Comparison of ENCODE assay signal across 8 cellular contexts in genomic region chr7:158705234-158705890, GRCh38. TPM values are rescaled to one million over a fixed set of nuclear protein-coding genes. Genes with fewer than 3 reads are reported as not detected.
DNase-seq lines count a peak whose midpoint lies in the region; ATAC-seq, FAIRE-seq and TF ChIP-seq lines count a peak whose summit lies in the region.

No MANE protein-coding gene starts in this region.

- peaks cover 3% of the 10 kb centered on the region for H3K27me3 Mint-ChIP-seq in neural progenitor cell (ENCODE audit: insufficient read depth, low read depth)

- no peak overlapping the region for H2BK15ac ChIP-seq in H1 (ENCODE audit: low read length)

- H3K9ac ChIP-seq in H1 (replicated peaks in 1 of 4; ENCODE audit: extremely low read depth in 1 of 4, low read depth in 3 of 4, low read length in 3 of 4) (peak overlapping the region in 1 of 4 experiments; percentile 52; a peak in 2 of 7 replicates), neural progenitor cell (peak overlapping the region; percentile 36)

- BruUV-seq in A673 (replicated peaks; lab: Mats Ljungman, UMichigan) (TSS peak; percentile 74), PC-9 (replicated peaks; lab: Mats Ljungman, UMichigan) (TSS peak; percentile 71)

- H3K36me3 ChIP-seq in A673 (ENCODE audit: insufficient read depth, low read length, poor library complexity, severe bottlenecking) (peaks cover 15% of the 10 kb centered on the region), PC-9 (ENCODE audit: low read depth) (peaks cover 19% of the 10 kb centered on the region; the same call in 1 of the 2 replicates), H1 (ENCODE audit: control insufficient read depth in 2 of 4, insufficient read depth in 4 of 4, low read length in 3 of 4) (peaks cover 3 to 14% (median 8%) of the 10 kb centered on the region in 4 experiments; a peak in 3 of 8 replicates), neural progenitor cell (no peaks in the 10 kb centered on the region)

- H3K27ac ChIP-seq in A673 (ENCODE audit: low read depth, low read length, poor library complexity, severe bottlenecking) (peak overlapping the region; percentile 98), PC-9 (peak overlapping the region; percentile 50), H1 (ENCODE audit: low read depth, low read length) (no peak overlapping the region; the same call in 1 of the 2 replicates), neural progenitor cell (no peak overlapping the region)

- H2BK5ac ChIP-seq in H1 (ENCODE audit: low read depth, low read length): no peak overlapping the region

- no peak overlapping the region for H2AK5ac ChIP-seq in H1 (ENCODE audit: low read depth, low read length)

- H3K9me2 ChIP-seq in PC-9 (ENCODE audit: insufficient read depth): no peaks in the 10 kb centered on the region

- no peak overlapping the region for H4K8ac ChIP-seq in H1 (ENCODE audit: extremely low read depth, insufficient read depth, low read length)

- H3F3A ChIP-seq in PC-9 (ENCODE audit: insufficient read depth, low read depth): peaks cover 14% of the 10 kb centered on the region
- H3F3A ChIP-seq in neural progenitor cell (ENCODE audit: low read depth): peaks cover 8% of the 10 kb centered on the region

- peak; percentile 21 for ATAC-seq in GM19455 (IDR thresholded peaks at IDR 0.05; ENCODE audit: unreplicated experiment)
- ATAC-seq in GM21528 (IDR thresholded peaks at IDR 0.05; ENCODE audit: low FRiP score, unreplicated experiment): no peak

- H3K27ac Mint-ChIP-seq in neural progenitor cell: peak overlapping the region; percentile 13

- H3K4me3 ChIP-seq in A673 (ENCODE audit: low read depth, low read length, poor library complexity, severe bottlenecking) (peak overlapping the region; percentile 86), PC-9 (peak overlapping the region; percentile 70), H1 (ENCODE audit: extremely low read depth in 1 of 4, insufficient read depth in 2 of 4, low read depth in 3 of 4, low read length in 4 of 4) (peak overlapping the region; percentile 49 to 96 (median 66)), neural progenitor cell (peak overlapping the region; percentile 69)

- no peak for TF ChIP-seq POLR2A in H1 (IDR thresholded peaks at IDR 0.05; ENCODE audit: control extremely low read depth in 1 of 2, low read depth in 2 of 2, low read length in 2 of 2)

- intact Hi-C loops in A673 (cut with micrococcal nuclease; ENCODE audit: unreplicated experiment): loop anchor here (2.0 to 10.0 kb wide), 2 partner anchors 123 to 149 kb away; partner anchors contain the start of genes DYNC2I1 and ESYT2
- intact Hi-C loops in PC-9 (cut with micrococcal nuclease; ENCODE audit: unreplicated experiment): loop anchor here (2.0 kb wide), 1 partner anchor 151 kb away; the partner anchor contains the start of gene DYNC2I1

- no peaks in the 10 kb centered on the region for H3K9me3 ChIP-seq in A673 (ENCODE audit: low read depth, low read length, poor library complexity, severe bottlenecking)
- H3K9me3 ChIP-seq in PC-9 (ENCODE audit: insufficient read depth, low read depth): no peaks in the 10 kb centered on the region
- no peaks in the 10 kb centered on the region for H3K9me3 ChIP-seq in H1 (ENCODE audit: insufficient read depth in 2 of 2, low read depth in 1 of 2, low read length in 1 of 2)
- no peaks in the 10 kb centered on the region for H3K9me3 ChIP-seq in neural progenitor cell (ENCODE audit: low read depth)

- DNase-seq in A673 (ENCODE audit: low spot score): no peak
- DNase-seq in PC-9: no peak
- DNase-seq in H1 (ENCODE audit: low read depth in 1 of 2, low spot score in 2 of 2): peak in 1 of 2 experiments; percentile 64
- DNase-seq in neural progenitor cell (ENCODE audit: low spot score): peak; percentile 18
- DNase-seq in cortex of kidney (lab: John Stamatoyannopoulos, UW): no peak
- no peak for DNase-seq in NK-92 (lab: John Stamatoyannopoulos, UW; ENCODE audit: unreplicated experiment)

- no peak overlapping the region for H2BK120ac ChIP-seq in H1 (replicated peaks; ENCODE audit: low read depth, low read length)

- no peak for TF ChIP-seq RAD21 in H1 (IDR thresholded peaks at IDR 0.05 in 1 of 2, conservative IDR thresholded peaks at IDR 0.05 in 1 of 2; ENCODE audit: low read depth in 2 of 2, low read length in 2 of 2)

- H3K4me3 Mint-ChIP-seq in neural progenitor cell: peak overlapping the region; percentile 87

- POLR2A ChIA-PET in A673 (lab: Charles Lee; ENCODE audit: low non-redundant PET): interaction anchor here (0.7 kb wide), 1 partner anchor 52 kb away, joined by 3 read pairs; no protein-coding TSS in a partner anchor
- POLR2A ChIA-PET in PC-9 (lab: Charles Lee; ENCODE audit: unreplicated experiment): interaction anchor here (0.5 to 0.9 kb wide), 5 partner anchors 11 to 383 kb away, joined by 3 to 13 read pairs (median 5); no protein-coding TSS in a partner anchor
- POLR2A ChIA-PET in H1 (lab: Charles Lee; ENCODE audit: partially characterized antibody): interaction anchor here (0.7 to 2.0 kb wide), 6 partner anchors 13 to 82 kb away, joined by 3 to 8 read pairs (median 4); no protein-coding TSS in a partner anchor

- CTCF ChIA-PET in A673 (lab: Charles Lee): no interaction called here
- CTCF ChIA-PET in PC-9 (lab: Charles Lee): interaction anchor here (1.2 kb wide), 1 partner anchor 272 kb away, joined by 5 read pairs; no protein-coding TSS in a partner anchor
- CTCF ChIA-PET in H1 (lab: Charles Lee; ENCODE audit: partially characterized antibody): interaction anchor here (1.0 to 4.3 kb wide), 5 partner anchors 27 to 272 kb away, joined by 3 to 37 read pairs (median 3); no protein-coding TSS in a partner anchor

- H2BK20ac ChIP-seq in H1 (ENCODE audit: low read length): no peak overlapping the region

- H3K36me3 Mint-ChIP-seq in neural progenitor cell: peaks cover 7% of the 10 kb centered on the region

- H3K27me3 ChIP-seq in A673 (replicated peaks; ENCODE audit: insufficient read depth, low read depth, low read length, poor library complexity): no peaks in the 10 kb centered on the region
- no peaks in the 10 kb centered on the region for H3K27me3 ChIP-seq in PC-9 (ENCODE audit: insufficient read depth, low read depth)
- H3K27me3 ChIP-seq in H1 (replicated peaks in 1 of 4; ENCODE audit: control insufficient read depth in 3 of 4, extremely low read depth in 1 of 4, insufficient read depth in 3 of 4, low read length in 3 of 4): no peaks in the 10 kb centered on the region
- no peaks in the 10 kb centered on the region for H3K27me3 ChIP-seq in neural progenitor cell

- H3K4me2 ChIP-seq in PC-9 (peak overlapping the region; percentile 78), H1 (ENCODE audit: insufficient read depth in 1 of 2, low read depth in 2 of 2, low read length in 2 of 2) (peak overlapping the region; percentile 83 to 99), neural progenitor cell (peak overlapping the region; percentile 92)

- H4K20me1 ChIP-seq in PC-9 (ENCODE audit: insufficient read depth) (no peaks in the 10 kb centered on the region), H1 (replicated peaks in 1 of 2; ENCODE audit: control insufficient read depth in 1 of 2, insufficient read depth in 2 of 2, low read length in 2 of 2) (peaks cover 0 to 4% of the 10 kb centered on the region in 2 experiments), neural progenitor cell (ENCODE audit: low read depth) (peaks cover 14% of the 10 kb centered on the region)

- no peak overlapping the region for H3K4ac ChIP-seq in H1 (replicated peaks; ENCODE audit: insufficient read length, low read depth, low read length)

- H3K23ac ChIP-seq in H1 (ENCODE audit: insufficient read length): no peak overlapping the region

- H3K18ac ChIP-seq in H1 (ENCODE audit: extremely low read depth, low read length): no peak overlapping the region

- H2BK12ac ChIP-seq in H1 (ENCODE audit: low read depth, low read length): no peak overlapping the region

- H3K79me1 ChIP-seq in H1 (ENCODE audit: low read depth, low read length): no peaks in the 10 kb centered on the region; the same call in 1 of the 2 replicates

- TF ChIP-seq EP300 in H1 (IDR thresholded peaks at IDR 0.05; ENCODE audit: borderline replicate concordance in 1 of 2, low read depth in 2 of 2, low read length in 2 of 2): no peak

- H4K5ac ChIP-seq in H1 (ENCODE audit: insufficient read length, low read depth, low read length): no peak overlapping the region

- TF ChIP-seq CTCF in A673 (conservative IDR thresholded peaks at IDR 0.05; ENCODE audit: low read depth, low read length) (no peak), PC-9 (conservative IDR thresholded peaks at IDR 0.05) (no peak; the same call in 1 of the 2 replicates), H1 (IDR thresholded peaks at IDR 0.05; ENCODE audit: control extremely low read depth in 1 of 3, insufficient read depth in 1 of 3, low read depth in 1 of 3, low read length in 3 of 3) (no peak), neural progenitor cell (IDR thresholded peaks at IDR 0.05) (no peak)

- H3K4me1 ChIP-seq in A673 (ENCODE audit: insufficient read depth, low read length, poor library complexity, severe bottlenecking): peaks cover 21% of the 10 kb centered on the region
- peaks cover 38% of the 10 kb centered on the region for H3K4me1 ChIP-seq in PC-9 (replicated peaks; ENCODE audit: insufficient read depth)
- peaks cover 6 to 20% (median 12%) of the 10 kb centered on the region in 4 experiments; a peak in 6 of 7 replicates for H3K4me1 ChIP-seq in H1 (replicated peaks in 1 of 4; ENCODE audit: control insufficient read depth in 3 of 4, insufficient read depth in 4 of 4, low read length in 3 of 4)
- H3K4me1 ChIP-seq in neural progenitor cell: peaks cover 18% of the 10 kb centered on the region

- no peak overlapping the region for H4K91ac ChIP-seq in H1 (replicated peaks; ENCODE audit: insufficient read length, low read length)

- H3K23me2 ChIP-seq in H1 (ENCODE audit: low read depth, low read length): peaks cover 6% of the 10 kb centered on the region; the same call in 1 of the 2 replicates

- no peak overlapping the region for H3K56ac ChIP-seq in H1 (replicated peaks; ENCODE audit: insufficient read length, low read depth, low read length)

- peaks cover 29% of the 10 kb centered on the region for H3K4me1 Mint-ChIP-seq in neural progenitor cell

- WGBS in H1 (ENCODE audit: extremely low coverage in 1 of 2, insufficient coverage in 1 of 2, insufficient read length in 1 of 2, insufficient replicate concordance in 2 of 2, low coverage in 1 of 2, low lambda C conversion rate in 2 of 2, missing lambda C conversion rate in 1 of 2), 2 experiments: 28% methylated on average over 19 of the region's 22 CpGs; no CpG with 5 or more reads in 1 of the 2 experiments

- H3K79me2 ChIP-seq in PC-9 (ENCODE audit: low read depth) (peaks cover 50% of the 10 kb centered on the region), H1 (ENCODE audit: control insufficient read depth in 1 of 2, insufficient read depth in 2 of 2, low read length in 2 of 2) (peaks cover 6 to 40% of the 10 kb centered on the region in 2 experiments), neural progenitor cell (ENCODE audit: low read depth) (peaks cover 42% of the 10 kb centered on the region)

- H3K14ac ChIP-seq in H1 (ENCODE audit: insufficient read length): no peak overlapping the region

- H2AFZ ChIP-seq in PC-9: peak overlapping the region; percentile 75
- H2AFZ ChIP-seq in H1 (ENCODE audit: low read length): no peak overlapping the region
- H2AFZ ChIP-seq in neural progenitor cell (replicated peaks): peak overlapping the region; percentile 53

- peaks cover 1% of the 10 kb centered on the region for H3K9me3 Mint-ChIP-seq in neural progenitor cell

- FAIRE-seq in H1 (lab: Jason Lieb, UNC): no peak

RNA-seq across cellular contexts. Expression of gene NCAPG2, which starts 0.8 kb away (rescaled TPM):
- total RNA-seq in A673 (2021) (127 and 129 TPM in 2 replicates), PC-9 (2021) (99.5 and 124 TPM in 2 replicates), neural progenitor cell (ENCODE audit: low replicate concordance) (74.3 and 89.6 TPM in 2 replicates)
- total RNA-seq in H1 (2021; fragmentation: NEBNext Ultra II Directional; extraction: Animal tissue kit (Norgen Biotek cat#: 25700)): 119 and 125 TPM in 2 replicates
- 49.9 and 50.1 TPM in 2 replicates for polyA plus RNA-seq in H1 (2011; rRNA removed)
- 83.7 TPM for polyA plus RNA-seq in H1 (2011; cell fraction: cytosol; rRNA removed)
- 66.1 TPM for polyA plus RNA-seq in H1 (2011; cell fraction: nucleus; rRNA removed)
- polyA plus RNA-seq in H1 (2012, experiment 1 of 2): 106 to 137 TPM (median 113 TPM) in 4 replicates
- polyA plus RNA-seq in H1 (2012, experiment 2 of 2): 7.3 TPM
- 36.6 TPM for polyA plus RNA-seq in H1 (2013, experiment 1 of 2)
- 39.2 TPM for polyA plus RNA-seq in H1 (2013, experiment 2 of 2)
- polyA minus RNA-seq in H1 (2011; rRNA and poly(A)+ RNA removed): 167 and 172 TPM in 2 replicates
- polyA minus RNA-seq in H1 (2011; cell fraction: cytosol; rRNA and poly(A)+ RNA removed): 79.4 TPM
- polyA minus RNA-seq in H1 (2011; cell fraction: nucleus; rRNA and poly(A)+ RNA removed): 106 TPM

Comparison
In these comparisons a context has a peak if more than half of its experiments do, and no peak if none do; other contexts are left out.
1. H3K27ac ChIP-seq: peak in A673 (single experiment) and PC-9 (single experiment); none in H1 (single experiment) and neural progenitor cell (single experiment).
2. Peak in every context shown above with its lines, with median percentiles within 50 percentile points of each other: H3K4me3 ChIP-seq and H3K4me2 ChIP-seq.